Comparison of ENCODE assay signal across 22 cellular contexts in the genomic region with DNA sequence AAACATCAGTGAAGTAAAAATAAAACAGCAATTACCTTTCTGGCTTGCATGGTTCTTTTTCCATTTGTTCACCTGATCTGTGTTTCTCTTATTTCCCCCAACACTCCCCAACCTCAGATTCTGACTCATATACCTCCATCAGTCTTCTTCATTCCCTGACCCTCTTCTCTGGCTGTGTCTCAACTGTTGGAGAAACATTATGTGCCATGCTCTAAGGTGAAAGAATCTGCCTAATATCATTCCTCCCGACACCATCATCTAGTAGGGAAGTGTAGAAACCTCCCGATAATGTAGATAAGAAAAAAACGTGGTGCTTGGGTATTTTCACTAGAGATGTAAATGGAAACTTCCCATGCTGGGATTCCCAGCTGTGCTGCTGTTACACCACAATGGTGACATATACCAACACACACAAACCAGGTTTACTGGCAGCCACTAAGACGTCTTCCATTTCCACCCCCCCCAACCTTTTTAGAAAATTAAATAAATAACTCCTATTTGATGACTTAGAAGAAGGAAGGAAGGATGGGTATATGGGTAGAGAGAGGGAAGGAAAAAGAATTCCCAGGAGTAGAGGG.
DNase-seq lines count a peak whose midpoint lies in the region; ATAC-seq, FAIRE-seq and TF ChIP-seq lines count a peak whose summit lies in the region.
"Had no signal": no experiment of that assay in that cellular context is flagged by ENCODE, and none has a peak within 500 bp of the region (broad histone marks: within the 10 kb centered on the region; RNA-seq: fewer than 3 reads in every experiment).

No MANE protein-coding gene starts in this region.

- peak overlapping the region; percentile 32 for H3K27ac Mint-ChIP-seq in T-helper 2 cell treated with Interferon-gamma antibody and Interleukin-4, amounts not matched to agents 5 μg/mL and 100 μg/mL, for 36 hours
- H3K27ac Mint-ChIP-seq in activated T-helper 17 cell treated with anti-CD3 and anti-CD28 coated beads, Interleukin-2, amount 50 U/mL, for 72 hours: peak overlapping the region; percentile 75
- peak overlapping the region; percentile 14 to 89 for H3K27ac Mint-ChIP-seq in natural killer cell treated with Interleukin-12 subunit alpha and Interleukin-12 subunit beta and Interleukin-15 and Interleukin-18, amount 100 ng/mL, for 72 hours
- H3K27ac Mint-ChIP-seq: B cell, IgD-negative memory B cell had no signal

- WGBS in aorta, 2 donors: 38 to 47% methylated on average over 4 of the region's 4 CpGs

- H3K9me3 ChIP-seq in aorta (ENCODE audit: control insufficient read depth, low read length): no peaks in the 10 kb centered on the region
- H3K9me3 ChIP-seq: body of pancreas, Caco-2, suprapubic skin, uterus had no signal

- FAIRE-seq in GM18507 (lab: Jason Lieb, UNC): peak; percentile 39

- no peaks in the 10 kb centered on the region for H3K4me1 ChIP-seq in aorta (ENCODE audit: control insufficient read depth in 1 of 2, insufficient read depth in 2 of 2, low read length in 2 of 2)
- H3K4me1 ChIP-seq: uterus had no signal

- intact Hi-C loops in aorta (cut with DNase I): no loop called here

- no peaks in the 10 kb centered on the region for H3K27me3 Mint-ChIP-seq in T-helper 2 cell treated with Interferon-gamma antibody and Interleukin-4, amounts not matched to agents 5 μg/mL and 100 μg/mL, for 36 hours (ENCODE audit: low read depth)
- no peaks in the 10 kb centered on the region for H3K27me3 Mint-ChIP-seq in activated T-helper 17 cell treated with anti-CD3 and anti-CD28 coated beads, Interleukin-2, amount 50 U/mL, for 72 hours
- no peaks in the 10 kb centered on the region for H3K27me3 Mint-ChIP-seq in natural killer cell treated with Interleukin-12 subunit alpha and Interleukin-12 subunit beta and Interleukin-15 and Interleukin-18, amount 100 ng/mL, for 72 hours
- H3K27me3 Mint-ChIP-seq: activated CD8-positive, alpha-beta memory T cell treated with anti-CD3 and anti-CD28 coated beads, Interleukin-2, amount 10 ng/mL, durations not matched to agents 7 days and 5 days; B cell; IgD-negative memory B cell had no signal

- CTCF ChIA-PET in RWPE1 (lab: Yijun Ruan, JAX): no interaction called here

- H3K9me3 Mint-ChIP-seq in T-helper 2 cell treated with Interferon-gamma antibody and Interleukin-4, amounts not matched to agents 5 μg/mL and 100 μg/mL, for 36 hours: peaks cover 4% of the 10 kb centered on the region
- H3K9me3 Mint-ChIP-seq in activated T-helper 17 cell treated with anti-CD3 and anti-CD28 coated beads, Interleukin-2, amount 50 U/mL, for 72 hours: no peaks in the 10 kb centered on the region
- H3K9me3 Mint-ChIP-seq in natural killer cell treated with Interleukin-12 subunit alpha and Interleukin-12 subunit beta and Interleukin-15 and Interleukin-18, amount 100 ng/mL, for 72 hours: no peaks in the 10 kb centered on the region
- H3K9me3 Mint-ChIP-seq: IgD-negative memory B cell had no signal

- POLR2A ChIA-PET in RWPE1 (lab: Yijun Ruan, JAX; ENCODE audit: low non-redundant PET): no interaction called here

- ATAC-seq in activated T-helper 17 cell treated with anti-CD3 and anti-CD28 coated beads, Interleukin-2, amount 50 U/mL, for 72 hours (replicated peaks): peak; percentile 33
- peak in 1 of 2 donors; percentile 41 for ATAC-seq in natural killer cell treated with Interleukin-12 subunit alpha and Interleukin-12 subunit beta and Interleukin-15 and Interleukin-18, amount 100 ng/mL, for 72 hours
- no peak for ATAC-seq in aorta (ENCODE audit: low FRiP score)
- ATAC-seq: activated CD8-positive, alpha-beta memory T cell treated with anti-CD3 and anti-CD28 coated beads, Interleukin-2, amount 10 ng/mL, durations not matched to agents 7 days and 5 days; body of pancreas; PC-3 had no signal

- H3K4me1 Mint-ChIP-seq in T-helper 2 cell treated with Interferon-gamma antibody and Interleukin-4, amounts not matched to agents 5 μg/mL and 100 μg/mL, for 36 hours (ENCODE audit: low read depth): peaks cover 87% of the 10 kb centered on the region
- H3K4me1 Mint-ChIP-seq in activated T-helper 17 cell treated with anti-CD3 and anti-CD28 coated beads, Interleukin-2, amount 50 U/mL, for 72 hours: peaks cover 84% of the 10 kb centered on the region
- H3K4me1 Mint-ChIP-seq in natural killer cell treated with Interleukin-12 subunit alpha and Interleukin-12 subunit beta and Interleukin-15 and Interleukin-18, amount 100 ng/mL, for 72 hours (ENCODE audit: low read depth in 2 of 2): peaks cover 79 to 96% of the 10 kb centered on the region in 2 donors

- no peak for TF ChIP-seq CTCF in RWPE1 (conservative IDR thresholded peaks at IDR 0.05; ENCODE audit: low read depth)

- H3K27me3 ChIP-seq in aorta (ENCODE audit: control insufficient read depth in 1 of 2, insufficient read depth in 2 of 2, low read length in 1 of 2): no peaks in the 10 kb centered on the region
- H3K27me3 ChIP-seq: body of pancreas, suprapubic skin, uterus had no signal

- peaks cover 57% of the 10 kb centered on the region for H3K36me3 Mint-ChIP-seq in T-helper 2 cell treated with Interferon-gamma antibody and Interleukin-4, amounts not matched to agents 5 μg/mL and 100 μg/mL, for 36 hours (ENCODE audit: low read depth)
- peaks cover 29% of the 10 kb centered on the region for H3K36me3 Mint-ChIP-seq in activated T-helper 17 cell treated with anti-CD3 and anti-CD28 coated beads, Interleukin-2, amount 50 U/mL, for 72 hours (ENCODE audit: low read depth)
- H3K36me3 Mint-ChIP-seq in natural killer cell treated with Interleukin-12 subunit alpha and Interleukin-12 subunit beta and Interleukin-15 and Interleukin-18, amount 100 ng/mL, for 72 hours: no peaks in the 10 kb centered on the region

- no peaks in the 10 kb centered on the region for H3K36me3 ChIP-seq in aorta (ENCODE audit: control insufficient read depth in 1 of 2, insufficient read depth in 2 of 2, low read length in 1 of 2)
- H3K36me3 ChIP-seq: suprapubic skin, uterus had no signal

- DNase-seq in T-helper 2 cell treated with Interferon-gamma antibody and Interleukin-4, amounts not matched to agents 5 μg/mL and 100 μg/mL, for 36 hours (ENCODE audit: low spot score): no peak
- DNase-seq in T-helper 2 cell: no peak
- no peak for DNase-seq in GM18507 (ENCODE audit: extremely low spot score, insufficient read length, low read depth)
- no peak for DNase-seq in natural killer cell treated with Interleukin-12 subunit alpha and Interleukin-12 subunit beta and Interleukin-15 and Interleukin-18, amount 100 ng/mL, for 72 hours (ENCODE audit: low spot score)
- DNase-seq in Kasumi-1 (lab: John Stamatoyannopoulos, UW): no peak
- DNase-seq in RWPE1 (ENCODE audit: low spot score): no peak
- DNase-seq in aorta: no peak
- DNase-seq: activated CD8-positive, alpha-beta memory T cell treated with anti-CD3 and anti-CD28 coated beads, Interleukin-2, amount 10 ng/mL, durations not matched to agents 7 days and 5 days; body of pancreas; Caco-2; effector memory CD4-positive, alpha-beta T cell; mammary epithelial cell; MM.1S; NCI-H82; occipital lobe; PC-3; SHP77 treated with DMSO at 0.1 percent for 48 hours; uterus had no signal

- H3K27ac ChIP-seq in RWPE1 (no peak overlapping the region), aorta (ENCODE audit: low read depth in 1 of 2, low read length in 2 of 2) (no peak overlapping the region)
- H3K27ac ChIP-seq: body of pancreas, suprapubic skin, uterus had no signal

- H3K4me3 Mint-ChIP-seq in T-helper 2 cell treated with Interferon-gamma antibody and Interleukin-4, amounts not matched to agents 5 μg/mL and 100 μg/mL, for 36 hours: peak overlapping the region; percentile 4
- H3K4me3 Mint-ChIP-seq in activated T-helper 17 cell treated with anti-CD3 and anti-CD28 coated beads, Interleukin-2, amount 50 U/mL, for 72 hours: peak overlapping the region; percentile 65
- H3K4me3 Mint-ChIP-seq in natural killer cell treated with Interleukin-12 subunit alpha and Interleukin-12 subunit beta and Interleukin-15 and Interleukin-18, amount 100 ng/mL, for 72 hours: peak overlapping the region; percentile 39
- H3K4me3 Mint-ChIP-seq: activated CD8-positive, alpha-beta memory T cell treated with anti-CD3 and anti-CD28 coated beads, Interleukin-2, amount 10 ng/mL, durations not matched to agents 7 days and 5 days; B cell had no signal

- no peak overlapping the region for H3K4me3 ChIP-seq in aorta (ENCODE audit: low read length in 2 of 2)
- H3K4me3 ChIP-seq: body of pancreas, suprapubic skin, uterus had no signal

Comparison
In these comparisons a context has a peak if more than half of its experiments do, and no peak if none do; other contexts are left out.
1. H3K4me3 Mint-ChIP-seq: peak in every context shown above with its lines; median percentile 65 in activated T-helper 17 cell treated with anti-CD3 and anti-CD28 coated beads, Interleukin-2, amount 50 U/mL, for 72 hours; 39 in natural killer cell treated with Interleukin-12 subunit alpha and Interleukin-12 subunit beta and Interleukin-15 and Interleukin-18, amount 100 ng/mL, for 72 hours; 4 in T-helper 2 cell treated with Interferon-gamma antibody and Interleukin-4, amounts not matched to agents 5 μg/mL and 100 μg/mL, for 36 hours.